In the genomic region with DNA sequence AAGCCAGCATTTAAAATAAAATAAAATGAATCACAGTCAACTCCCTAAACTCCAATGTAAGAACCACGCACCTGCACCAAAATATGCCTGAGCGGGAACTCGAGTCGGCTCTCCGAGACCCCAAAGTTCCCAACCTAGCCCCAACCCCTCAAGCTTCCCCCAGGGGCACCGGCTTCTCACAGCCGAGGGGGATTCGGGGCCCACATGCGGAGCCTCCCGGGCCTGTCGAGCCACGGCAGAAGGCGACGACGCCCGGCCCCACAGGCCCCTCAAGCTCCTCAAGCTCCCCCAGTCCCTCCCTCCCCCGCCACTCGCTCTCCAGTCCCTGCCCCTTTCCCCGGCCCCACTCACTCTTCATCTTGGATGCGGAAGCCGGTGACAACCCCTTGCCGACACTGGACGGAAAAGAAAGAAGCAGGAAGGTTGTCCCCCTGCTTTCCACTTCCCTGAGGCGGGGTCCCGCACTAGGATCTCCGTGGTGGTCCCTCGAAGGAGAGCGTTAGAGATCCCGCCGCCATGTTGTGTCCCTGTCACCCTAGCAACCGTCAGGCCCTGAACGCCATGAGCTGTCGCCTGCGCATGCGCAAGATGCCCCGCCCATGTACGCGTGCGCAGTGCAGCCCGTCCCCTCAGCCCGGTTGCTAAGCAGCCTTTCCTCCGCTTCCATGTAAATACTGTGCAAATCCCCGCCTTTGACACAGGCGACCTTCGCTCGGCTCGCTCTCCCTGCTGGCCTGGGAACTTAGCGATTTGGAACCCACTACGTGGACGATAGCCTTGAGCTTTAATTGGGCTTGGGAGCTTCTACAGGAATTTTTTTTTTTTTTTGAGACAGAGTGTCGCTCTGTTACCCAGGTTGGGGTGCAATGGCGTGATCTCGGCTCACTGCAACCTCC, we compare ENCODE assay signal across 1 cellular context.
TF ChIP-seq lines count a peak whose summit lies in the region.

A gene with protein sequence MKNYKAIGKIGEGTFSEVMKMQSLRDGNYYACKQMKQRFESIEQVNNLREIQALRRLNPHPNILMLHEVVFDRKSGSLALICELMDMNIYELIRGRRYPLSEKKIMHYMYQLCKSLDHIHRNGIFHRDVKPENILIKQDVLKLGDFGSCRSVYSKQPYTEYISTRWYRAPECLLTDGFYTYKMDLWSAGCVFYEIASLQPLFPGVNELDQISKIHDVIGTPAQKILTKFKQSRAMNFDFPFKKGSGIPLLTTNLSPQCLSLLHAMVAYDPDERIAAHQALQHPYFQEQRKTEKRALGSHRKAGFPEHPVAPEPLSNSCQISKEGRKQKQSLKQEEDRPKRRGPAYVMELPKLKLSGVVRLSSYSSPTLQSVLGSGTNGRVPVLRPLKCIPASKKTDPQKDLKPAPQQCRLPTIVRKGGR (minus strand): TSS at position 554 of the 896 bp plus-strand sequence. CDS start 196 bp downstream, at position 358.

TF ChIP-seq in HepG2, 621 proteins besides CTCF, POLR2A, EP300 and RAD21 (continued from another document and continues in another):
- TF ChIP-seq, protein P1, sequence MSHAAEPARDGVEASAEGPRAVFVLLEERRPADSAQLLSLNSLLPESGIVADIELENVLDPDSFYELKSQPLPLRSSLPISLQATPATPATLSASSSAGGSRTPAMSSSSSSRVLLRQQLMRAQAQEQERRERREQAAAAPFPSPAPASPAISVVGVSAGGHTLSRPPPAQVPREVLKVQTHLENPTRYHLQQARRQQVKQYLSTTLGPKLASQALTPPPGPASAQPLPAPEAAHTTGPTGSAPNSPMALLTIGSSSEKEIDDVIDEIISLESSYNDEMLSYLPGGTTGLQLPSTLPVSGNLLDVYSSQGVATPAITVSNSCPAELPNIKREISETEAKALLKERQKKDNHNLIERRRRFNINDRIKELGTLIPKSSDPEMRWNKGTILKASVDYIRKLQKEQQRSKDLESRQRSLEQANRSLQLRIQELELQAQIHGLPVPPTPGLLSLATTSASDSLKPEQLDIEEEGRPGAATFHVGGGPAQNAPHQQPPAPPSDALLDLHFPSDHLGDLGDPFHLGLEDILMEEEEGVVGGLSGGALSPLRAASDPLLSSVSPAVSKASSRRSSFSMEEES (CRISPR knock-in tag; IDR thresholded peaks at IDR 0.05) = peak; percentile 24; the same call in 1 of the 2 replicates
- TF ChIP-seq RFX3 (CRISPR knock-in tag; IDR thresholded peaks at IDR 0.05) = peak; percentile 96
- peak; percentile 97 for TF ChIP-seq SAP130 (CRISPR knock-in tag; IDR thresholded peaks at IDR 0.05; ENCODE audit: low read depth)
- TF ChIP-seq, protein P2, sequence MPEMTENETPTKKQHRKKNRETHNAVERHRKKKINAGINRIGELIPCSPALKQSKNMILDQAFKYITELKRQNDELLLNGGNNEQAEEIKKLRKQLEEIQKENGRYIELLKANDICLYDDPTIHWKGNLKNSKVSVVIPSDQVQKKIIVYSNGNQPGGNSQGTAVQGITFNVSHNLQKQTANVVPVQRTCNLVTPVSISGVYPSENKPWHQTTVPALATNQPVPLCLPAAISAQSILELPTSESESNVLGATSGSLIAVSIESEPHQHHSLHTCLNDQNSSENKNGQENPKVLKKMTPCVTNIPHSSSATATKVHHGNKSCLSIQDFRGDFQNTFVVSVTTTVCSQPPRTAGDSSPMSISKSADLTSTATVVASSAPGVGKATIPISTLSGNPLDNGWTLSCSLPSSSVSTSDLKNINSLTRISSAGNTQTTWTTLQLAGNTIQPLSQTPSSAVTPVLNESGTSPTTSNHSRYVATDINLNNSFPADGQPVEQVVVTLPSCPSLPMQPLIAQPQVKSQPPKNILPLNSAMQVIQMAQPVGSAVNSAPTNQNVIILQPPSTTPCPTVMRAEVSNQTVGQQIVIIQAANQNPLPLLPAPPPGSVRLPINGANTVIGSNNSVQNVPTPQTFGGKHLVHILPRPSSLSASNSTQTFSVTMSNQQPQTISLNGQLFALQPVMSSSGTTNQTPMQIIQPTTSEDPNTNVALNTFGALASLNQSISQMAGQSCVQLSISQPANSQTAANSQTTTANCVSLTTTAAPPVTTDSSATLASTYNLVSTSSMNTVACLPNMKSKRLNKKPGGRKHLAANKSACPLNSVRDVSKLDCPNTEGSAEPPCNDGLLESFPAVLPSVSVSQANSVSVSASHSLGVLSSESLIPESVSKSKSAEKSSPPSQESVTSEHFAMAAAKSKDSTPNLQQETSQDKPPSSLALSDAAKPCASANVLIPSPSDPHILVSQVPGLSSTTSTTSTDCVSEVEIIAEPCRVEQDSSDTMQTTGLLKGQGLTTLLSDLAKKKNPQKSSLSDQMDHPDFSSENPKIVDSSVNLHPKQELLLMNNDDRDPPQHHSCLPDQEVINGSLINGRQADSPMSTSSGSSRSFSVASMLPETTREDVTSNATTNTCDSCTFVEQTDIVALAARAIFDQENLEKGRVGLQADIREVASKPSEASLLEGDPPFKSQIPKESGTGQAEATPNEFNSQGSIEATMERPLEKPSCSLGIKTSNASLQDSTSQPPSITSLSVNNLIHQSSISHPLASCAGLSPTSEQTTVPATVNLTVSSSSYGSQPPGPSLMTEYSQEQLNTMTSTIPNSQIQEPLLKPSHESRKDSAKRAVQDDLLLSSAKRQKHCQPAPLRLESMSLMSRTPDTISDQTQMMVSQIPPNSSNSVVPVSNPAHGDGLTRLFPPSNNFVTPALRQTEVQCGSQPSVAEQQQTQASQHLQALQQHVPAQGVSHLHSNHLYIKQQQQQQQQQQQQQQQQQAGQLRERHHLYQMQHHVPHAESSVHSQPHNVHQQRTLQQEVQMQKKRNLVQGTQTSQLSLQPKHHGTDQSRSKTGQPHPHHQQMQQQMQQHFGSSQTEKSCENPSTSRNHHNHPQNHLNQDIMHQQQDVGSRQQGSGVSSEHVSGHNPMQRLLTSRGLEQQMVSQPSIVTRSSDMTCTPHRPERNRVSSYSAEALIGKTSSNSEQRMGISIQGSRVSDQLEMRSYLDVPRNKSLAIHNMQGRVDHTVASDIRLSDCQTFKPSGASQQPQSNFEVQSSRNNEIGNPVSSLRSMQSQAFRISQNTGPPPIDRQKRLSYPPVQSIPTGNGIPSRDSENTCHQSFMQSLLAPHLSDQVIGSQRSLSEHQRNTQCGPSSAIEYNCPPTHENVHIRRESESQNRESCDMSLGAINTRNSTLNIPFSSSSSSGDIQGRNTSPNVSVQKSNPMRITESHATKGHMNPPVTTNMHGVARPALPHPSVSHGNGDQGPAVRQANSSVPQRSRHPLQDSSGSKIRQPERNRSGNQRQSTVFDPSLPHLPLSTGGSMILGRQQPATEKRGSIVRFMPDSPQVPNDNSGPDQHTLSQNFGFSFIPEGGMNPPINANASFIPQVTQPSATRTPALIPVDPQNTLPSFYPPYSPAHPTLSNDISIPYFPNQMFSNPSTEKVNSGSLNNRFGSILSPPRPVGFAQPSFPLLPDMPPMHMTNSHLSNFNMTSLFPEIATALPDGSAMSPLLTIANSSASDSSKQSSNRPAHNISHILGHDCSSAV (CRISPR knock-in tag; IDR thresholded peaks at IDR 0.05; ENCODE audit: borderline replicate concordance) = no peak
- TF ChIP-seq, protein P3, sequence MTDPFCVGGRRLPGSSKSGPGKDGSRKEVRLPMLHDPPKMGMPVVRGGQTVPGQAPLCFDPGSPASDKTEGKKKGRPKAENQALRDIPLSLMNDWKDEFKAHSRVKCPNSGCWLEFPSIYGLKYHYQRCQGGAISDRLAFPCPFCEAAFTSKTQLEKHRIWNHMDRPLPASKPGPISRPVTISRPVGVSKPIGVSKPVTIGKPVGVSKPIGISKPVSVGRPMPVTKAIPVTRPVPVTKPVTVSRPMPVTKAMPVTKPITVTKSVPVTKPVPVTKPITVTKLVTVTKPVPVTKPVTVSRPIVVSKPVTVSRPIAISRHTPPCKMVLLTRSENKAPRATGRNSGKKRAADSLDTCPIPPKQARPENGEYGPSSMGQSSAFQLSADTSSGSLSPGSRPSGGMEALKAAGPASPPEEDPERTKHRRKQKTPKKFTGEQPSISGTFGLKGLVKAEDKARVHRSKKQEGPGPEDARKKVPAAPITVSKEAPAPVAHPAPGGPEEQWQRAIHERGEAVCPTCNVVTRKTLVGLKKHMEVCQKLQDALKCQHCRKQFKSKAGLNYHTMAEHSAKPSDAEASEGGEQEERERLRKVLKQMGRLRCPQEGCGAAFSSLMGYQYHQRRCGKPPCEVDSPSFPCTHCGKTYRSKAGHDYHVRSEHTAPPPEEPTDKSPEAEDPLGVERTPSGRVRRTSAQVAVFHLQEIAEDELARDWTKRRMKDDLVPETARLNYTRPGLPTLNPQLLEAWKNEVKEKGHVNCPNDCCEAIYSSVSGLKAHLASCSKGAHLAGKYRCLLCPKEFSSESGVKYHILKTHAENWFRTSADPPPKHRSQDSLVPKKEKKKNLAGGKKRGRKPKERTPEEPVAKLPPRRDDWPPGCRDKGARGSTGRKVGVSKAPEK (CRISPR knock-in tag; IDR thresholded peaks at IDR 0.05; ENCODE audit: borderline replicate concordance) = no peak
- no peak for TF ChIP-seq FOXM1 (CRISPR knock-in tag; IDR thresholded peaks at IDR 0.05)
- TF ChIP-seq ZBTB21 (CRISPR knock-in tag; IDR thresholded peaks at IDR 0.05) = no peak
- TF ChIP-seq, protein P4, sequence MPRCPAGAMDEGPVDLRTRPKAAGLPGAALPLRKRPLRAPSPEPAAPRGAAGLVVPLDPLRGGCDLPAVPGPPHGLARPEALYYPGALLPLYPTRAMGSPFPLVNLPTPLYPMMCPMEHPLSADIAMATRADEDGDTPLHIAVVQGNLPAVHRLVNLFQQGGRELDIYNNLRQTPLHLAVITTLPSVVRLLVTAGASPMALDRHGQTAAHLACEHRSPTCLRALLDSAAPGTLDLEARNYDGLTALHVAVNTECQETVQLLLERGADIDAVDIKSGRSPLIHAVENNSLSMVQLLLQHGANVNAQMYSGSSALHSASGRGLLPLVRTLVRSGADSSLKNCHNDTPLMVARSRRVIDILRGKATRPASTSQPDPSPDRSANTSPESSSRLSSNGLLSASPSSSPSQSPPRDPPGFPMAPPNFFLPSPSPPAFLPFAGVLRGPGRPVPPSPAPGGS (CRISPR knock-in tag; IDR thresholded peaks at IDR 0.05) = peak; percentile 58; the same call in 1 of the 2 replicates
- TF ChIP-seq ZNF546 (CRISPR knock-in tag; conservative IDR thresholded peaks at IDR 0.05) = no peak
- TF ChIP-seq, protein P5, sequence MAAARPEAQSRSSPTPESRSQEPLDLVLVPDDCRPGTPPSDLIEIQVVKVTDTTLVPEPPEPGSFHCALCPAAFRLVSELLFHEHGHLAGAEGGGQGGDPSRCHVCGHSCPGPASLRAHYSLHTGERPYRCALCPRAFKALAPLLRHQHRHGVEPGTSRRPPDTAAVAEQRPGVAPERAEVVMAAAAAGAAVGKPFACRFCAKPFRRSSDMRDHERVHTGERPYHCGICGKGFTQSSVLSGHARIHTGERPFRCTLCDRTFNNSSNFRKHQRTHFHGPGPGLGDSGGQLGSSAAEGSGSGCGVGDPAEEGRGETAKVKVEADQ (CRISPR knock-in tag; IDR thresholded peaks at IDR 0.05; ENCODE audit: borderline replicate concordance) = no peak
- TF ChIP-seq ZNF230 (CRISPR knock-in tag; IDR thresholded peaks at IDR 0.05) = 0 out of 2 replicates have a peak, but pooled peaks have one; percentile 48
- TF ChIP-seq, protein P6, sequence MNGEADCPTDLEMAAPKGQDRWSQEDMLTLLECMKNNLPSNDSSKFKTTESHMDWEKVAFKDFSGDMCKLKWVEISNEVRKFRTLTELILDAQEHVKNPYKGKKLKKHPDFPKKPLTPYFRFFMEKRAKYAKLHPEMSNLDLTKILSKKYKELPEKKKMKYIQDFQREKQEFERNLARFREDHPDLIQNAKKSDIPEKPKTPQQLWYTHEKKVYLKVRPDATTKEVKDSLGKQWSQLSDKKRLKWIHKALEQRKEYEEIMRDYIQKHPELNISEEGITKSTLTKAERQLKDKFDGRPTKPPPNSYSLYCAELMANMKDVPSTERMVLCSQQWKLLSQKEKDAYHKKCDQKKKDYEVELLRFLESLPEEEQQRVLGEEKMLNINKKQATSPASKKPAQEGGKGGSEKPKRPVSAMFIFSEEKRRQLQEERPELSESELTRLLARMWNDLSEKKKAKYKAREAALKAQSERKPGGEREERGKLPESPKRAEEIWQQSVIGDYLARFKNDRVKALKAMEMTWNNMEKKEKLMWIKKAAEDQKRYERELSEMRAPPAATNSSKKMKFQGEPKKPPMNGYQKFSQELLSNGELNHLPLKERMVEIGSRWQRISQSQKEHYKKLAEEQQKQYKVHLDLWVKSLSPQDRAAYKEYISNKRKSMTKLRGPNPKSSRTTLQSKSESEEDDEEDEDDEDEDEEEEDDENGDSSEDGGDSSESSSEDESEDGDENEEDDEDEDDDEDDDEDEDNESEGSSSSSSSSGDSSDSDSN (CRISPR knock-in tag; IDR thresholded peaks at IDR 0.05) = no peak
- no peak for TF ChIP-seq ZNF841 (CRISPR knock-in tag; IDR thresholded peaks at IDR 0.05; ENCODE audit: borderline replicate concordance)
- TF ChIP-seq, protein P7, sequence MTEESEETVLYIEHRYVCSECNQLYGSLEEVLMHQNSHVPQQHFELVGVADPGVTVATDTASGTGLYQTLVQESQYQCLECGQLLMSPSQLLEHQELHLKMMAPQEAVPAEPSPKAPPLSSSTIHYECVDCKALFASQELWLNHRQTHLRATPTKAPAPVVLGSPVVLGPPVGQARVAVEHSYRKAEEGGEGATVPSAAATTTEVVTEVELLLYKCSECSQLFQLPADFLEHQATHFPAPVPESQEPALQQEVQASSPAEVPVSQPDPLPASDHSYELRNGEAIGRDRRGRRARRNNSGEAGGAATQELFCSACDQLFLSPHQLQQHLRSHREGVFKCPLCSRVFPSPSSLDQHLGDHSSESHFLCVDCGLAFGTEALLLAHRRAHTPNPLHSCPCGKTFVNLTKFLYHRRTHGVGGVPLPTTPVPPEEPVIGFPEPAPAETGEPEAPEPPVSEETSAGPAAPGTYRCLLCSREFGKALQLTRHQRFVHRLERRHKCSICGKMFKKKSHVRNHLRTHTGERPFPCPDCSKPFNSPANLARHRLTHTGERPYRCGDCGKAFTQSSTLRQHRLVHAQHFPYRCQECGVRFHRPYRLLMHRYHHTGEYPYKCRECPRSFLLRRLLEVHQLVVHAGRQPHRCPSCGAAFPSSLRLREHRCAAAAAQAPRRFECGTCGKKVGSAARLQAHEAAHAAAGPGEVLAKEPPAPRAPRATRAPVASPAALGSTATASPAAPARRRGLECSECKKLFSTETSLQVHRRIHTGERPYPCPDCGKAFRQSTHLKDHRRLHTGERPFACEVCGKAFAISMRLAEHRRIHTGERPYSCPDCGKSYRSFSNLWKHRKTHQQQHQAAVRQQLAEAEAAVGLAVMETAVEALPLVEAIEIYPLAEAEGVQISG (CRISPR knock-in tag; IDR thresholded peaks at IDR 0.05) = peak; percentile 62; the same call in 1 of the 2 replicates
